In genomic region chr4:6782147-6782845, GRCh38 we compare ENCODE assay signal across 8 cellular contexts. TPM values are rescaled to one million over a fixed set of nuclear protein-coding genes. Genes with fewer than 3 reads are reported as not detected.
DNase-seq lines count a peak whose midpoint lies in the region; ATAC-seq, FAIRE-seq and TF ChIP-seq lines count a peak whose summit lies in the region.

Gene KIAA0232 (plus strand): TSS chr4:6782727. CDS start chr4:6824454, 41,727 bp downstream.

- H3K9me1 ChIP-seq in keratinocyte (ENCODE audit: control insufficient read depth, extremely low read depth, insufficient read depth, low read length): peaks cover 2% of the 10 kb centered on the region

- H3K27ac ChIP-seq in keratinocyte (ENCODE audit: control insufficient read depth, insufficient read depth, low read length): peak within 1 kb of the TSS; percentile 73

- ATAC-seq in GM19023 (IDR thresholded peaks at IDR 0.05; ENCODE audit: unreplicated experiment): peak; percentile 74
- ATAC-seq in HG03280 (IDR thresholded peaks at IDR 0.05; ENCODE audit: unreplicated experiment): peak; percentile 66

- H3K79me2 ChIP-seq in keratinocyte (ENCODE audit: control insufficient read depth, insufficient read depth, low read length): peaks cover 35% of the 10 kb centered on the region

- H4K20me1 ChIP-seq in keratinocyte (ENCODE audit: control insufficient read depth, extremely low read depth, insufficient read depth, low read length): peaks cover 5% of the 10 kb centered on the region

- H3K4me3 ChIP-seq in AG09309 (ENCODE audit: control insufficient read depth, low read depth, low read length) (peak within 1 kb of the TSS; percentile 93), keratinocyte (ENCODE audit: control insufficient read depth in 2 of 3, extremely low read depth in 1 of 3, insufficient read depth in 2 of 3, low read depth in 1 of 3, low read length in 3 of 3) (peak within 1 kb of the TSS; percentile 72 to 95 (median 90))

- no peaks in the 10 kb centered on the region for H3K27me3 ChIP-seq in keratinocyte (ENCODE audit: control insufficient read depth, extremely low read depth, insufficient read depth, low read length)

- peak within 1 kb of the TSS; percentile 85 for H3K9ac ChIP-seq in keratinocyte (ENCODE audit: control insufficient read depth, extremely low read depth, insufficient read depth, low read length)

- dilution Hi-C loops in keratinocyte (cut with MboI; ENCODE audit: extremely low pct_ligation_motif_present, low sequenced_read_pairs): no loop called here

- no peaks in the 10 kb centered on the region for H3K36me3 ChIP-seq in keratinocyte (ENCODE audit: control insufficient read depth in 2 of 2, extremely low read depth in 1 of 2, insufficient read depth in 2 of 2, low read length in 2 of 2)

- H2AFZ ChIP-seq in keratinocyte (ENCODE audit: control insufficient read depth, low read length): peak within 1 kb of the TSS; percentile 81

- TF ChIP-seq CTCF in AG09309 (IDR thresholded peaks at IDR 0.05; ENCODE audit: control insufficient read depth, insufficient read depth, low read depth, low read length, missing control alignments): no peak
- no peak for TF ChIP-seq CTCF in keratinocyte (optimal IDR thresholded peaks at IDR 0.05 in 1 of 3, IDR thresholded peaks at IDR 0.05 in 1 of 3, conservative IDR thresholded peaks at IDR 0.05 in 1 of 3; ENCODE audit: extremely low read depth in 1 of 3, insufficient read depth in 2 of 3, low read length in 3 of 3)

- H3K4me2 ChIP-seq in keratinocyte (ENCODE audit: control insufficient read depth, extremely low read depth, insufficient read depth, low read depth, low read length): peak within 1 kb of the TSS; percentile 95

- H3K4me1 ChIP-seq in keratinocyte (ENCODE audit: control insufficient read depth, extremely low read depth, insufficient read depth, low read length): peaks cover 6% of the 10 kb centered on the region

- DNase-seq in AG09309 (ENCODE audit: low read depth) (peak; percentile 86), NCI-H345 treated with DMSO at 0.1 percent for 48 hours (lab: John Stamatoyannopoulos, UW; ENCODE audit: unreplicated experiment) (peak; percentile 60), keratinocyte (ENCODE audit: low read depth, low spot score) (no peak)
- DNase-seq in activated CD4-positive, CD25-positive, alpha-beta regulatory T cell treated with anti-CD3 and anti-CD28 coated beads, Interleukin-2, amount 50 U/mL, for 16 hours (ENCODE audit: low read depth, low spot score): peak; percentile 79
- peak; percentile 90 for DNase-seq in central memory CD4-positive, alpha-beta T cell
- peak; percentile 75 to 86 (median 83) for DNase-seq in stimulated activated CD4-positive, alpha-beta T cell treated with anti-CD3 and anti-CD28 coated beads, Interleukin-12 subunit alpha, Interleukin-12 subunit beta, amount 100 ng/mL, for 48 hours (ENCODE audit: low read depth in 2 of 3, low spot score in 1 of 3)

- no peaks in the 10 kb centered on the region for H3K9me3 ChIP-seq in keratinocyte (ENCODE audit: control insufficient read depth, low read depth, low read length)

- no peak for FAIRE-seq in keratinocyte (lab: Jason Lieb, UNC)

RNA-seq across cellular contexts. Expression of gene KIAA0232, which starts in this region (rescaled TPM):
- 8.5 to 10.0 TPM (median 9.1 TPM) in 3 replicates for polyA plus RNA-seq in keratinocyte
- polyA plus RNA-seq in keratinocyte (2011; ENCODE audit: low read depth): 9.8 TPM
- polyA plus RNA-seq in keratinocyte (2011; cell fraction: cytosol; rRNA removed): 5.6 and 9.4 TPM in 2 replicates
- polyA plus RNA-seq in keratinocyte (2011; cell fraction: nucleus; rRNA removed): 12.6 and 15.6 TPM in 2 replicates
- polyA plus RNA-seq in keratinocyte (2012; ENCODE audit: low replicate concordance): 7.6 and 7.8 TPM in 2 replicates
- polyA minus RNA-seq in keratinocyte: 9.2 to 15.4 TPM (median 13.9 TPM) in 3 replicates
- 9.2 TPM for polyA minus RNA-seq in keratinocyte (2011; cell fraction: cytosol; rRNA and poly(A)+ RNA removed)
- polyA minus RNA-seq in keratinocyte (2011; cell fraction: nucleus; rRNA and poly(A)+ RNA removed): 13.4 and 27.8 TPM in 2 replicates
